16 cellular contexts compared by ENCODE assay signal in genomic region chr1:197465528-197466205, GRCh38.
"Had no signal": no experiment of that assay in that cellular context is flagged by ENCODE, and none has a peak within 500 bp of the region (broad histone marks: within the 10 kb centered on the region; RNA-seq: fewer than 3 reads in every experiment).

No MANE protein-coding gene starts in this region.

- H3K4me1 ChIP-seq: upper lobe of right lung had no signal

- FAIRE-seq: astrocyte, endometrium, keratinocyte had no signal

- ATAC-seq: activated CD8-positive, alpha-beta memory T cell treated with anti-CD3 and anti-CD28 coated beads, Interleukin-2, amount 10 ng/mL, durations not matched to agents 7 days and 5 days; left lung; naive thymus-derived CD8-positive, alpha-beta T cell; stimulated activated effector memory CD8-positive, alpha-beta T cell treated with anti-CD3 and anti-CD28 coated beads, Interleukin-12 subunit alpha, Interleukin-12 subunit beta, amount 100 ng/mL, for 72 hours; upper lobe of right lung had no signal

- H3K4me2 ChIP-seq: hepatocyte had no signal

- H3K27me3 Mint-ChIP-seq: activated CD4-positive, alpha-beta memory T cell treated with anti-CD3 and anti-CD28 coated beads for 36 hours; activated naive CD4-positive, alpha-beta T cell treated with anti-CD3 and anti-CD28 coated beads, Interleukin-2, amount 10 ng/mL, durations not matched to agents 7 days and 5 days; activated T-cell treated with anti-CD3 and anti-CD28 coated beads, Interleukin-2, amount 50 U/mL, for 24 hours had no signal

- H3K79me2 ChIP-seq: hepatocyte had no signal

- H3K4me3 Mint-ChIP-seq: activated CD4-positive, alpha-beta memory T cell treated with anti-CD3 and anti-CD28 coated beads for 36 hours; activated CD8-positive, alpha-beta memory T cell treated with anti-CD3 and anti-CD28 coated beads, Interleukin-2, amount 10 ng/mL, durations not matched to agents 7 days and 5 days; activated naive CD4-positive, alpha-beta T cell treated with anti-CD3 and anti-CD28 coated beads, Interleukin-2, amount 10 ng/mL, durations not matched to agents 7 days and 5 days; activated T-cell treated with anti-CD3 and anti-CD28 coated beads, Interleukin-2, amount 50 U/mL, for 24 hours; naive thymus-derived CD8-positive, alpha-beta T cell; stimulated activated effector memory CD8-positive, alpha-beta T cell treated with anti-CD3 and anti-CD28 coated beads, Interleukin-12 subunit alpha, Interleukin-12 subunit beta, amount 100 ng/mL, for 72 hours had no signal

- H3K9me3 ChIP-seq: left lung, thoracic aorta, upper lobe of right lung had no signal

- H3K4me3 ChIP-seq: hepatocyte, left lung, thoracic aorta, upper lobe of right lung had no signal

- H3K27ac Mint-ChIP-seq: activated CD4-positive, alpha-beta memory T cell treated with anti-CD3 and anti-CD28 coated beads for 36 hours; activated CD8-positive, alpha-beta memory T cell treated with anti-CD3 and anti-CD28 coated beads, Interleukin-2, amount 10 ng/mL, durations not matched to agents 7 days and 5 days; activated naive CD4-positive, alpha-beta T cell treated with anti-CD3 and anti-CD28 coated beads, Interleukin-2, amount 10 ng/mL, durations not matched to agents 7 days and 5 days; activated T-cell treated with anti-CD3 and anti-CD28 coated beads, Interleukin-2, amount 50 U/mL, for 24 hours; naive thymus-derived CD8-positive, alpha-beta T cell; stimulated activated effector memory CD8-positive, alpha-beta T cell treated with anti-CD3 and anti-CD28 coated beads, Interleukin-12 subunit alpha, Interleukin-12 subunit beta, amount 100 ng/mL, for 72 hours had no signal

- H3K9me3 Mint-ChIP-seq: activated CD4-positive, alpha-beta memory T cell treated with anti-CD3 and anti-CD28 coated beads for 36 hours; activated naive CD4-positive, alpha-beta T cell treated with anti-CD3 and anti-CD28 coated beads, Interleukin-2, amount 10 ng/mL, durations not matched to agents 7 days and 5 days; activated T-cell treated with anti-CD3 and anti-CD28 coated beads, Interleukin-2, amount 50 U/mL, for 24 hours; naive thymus-derived CD8-positive, alpha-beta T cell; stimulated activated effector memory CD8-positive, alpha-beta T cell treated with anti-CD3 and anti-CD28 coated beads, Interleukin-12 subunit alpha, Interleukin-12 subunit beta, amount 100 ng/mL, for 72 hours had no signal

- H3K36me3 Mint-ChIP-seq: activated CD4-positive, alpha-beta memory T cell treated with anti-CD3 and anti-CD28 coated beads for 36 hours; activated CD8-positive, alpha-beta memory T cell treated with anti-CD3 and anti-CD28 coated beads, Interleukin-2, amount 10 ng/mL, durations not matched to agents 7 days and 5 days; activated naive CD4-positive, alpha-beta T cell treated with anti-CD3 and anti-CD28 coated beads, Interleukin-2, amount 10 ng/mL, durations not matched to agents 7 days and 5 days; naive thymus-derived CD8-positive, alpha-beta T cell; stimulated activated effector memory CD8-positive, alpha-beta T cell treated with anti-CD3 and anti-CD28 coated beads, Interleukin-12 subunit alpha, Interleukin-12 subunit beta, amount 100 ng/mL, for 72 hours had no signal

- H3K27ac ChIP-seq: hepatocyte, left lung, upper lobe of right lung had no signal

- DNase-seq: activated CD4-positive, alpha-beta memory T cell treated with anti-CD3 and anti-CD28 coated beads for 36 hours; activated CD4-positive, alpha-beta T cell treated with anti-CD3 and anti-CD28 coated beads for 1 hour; activated CD8-positive, alpha-beta memory T cell treated with anti-CD3 and anti-CD28 coated beads, Interleukin-2, amount 10 ng/mL, durations not matched to agents 7 days and 5 days; activated naive CD4-positive, alpha-beta T cell treated with anti-CD3 and anti-CD28 coated beads, Interleukin-2, amount 10 ng/mL, durations not matched to agents 7 days and 5 days; activated T-cell treated with anti-CD3 and anti-CD28 coated beads, Interleukin-2, amount 50 U/mL, for 24 hours; left lung; mammary epithelial cell; naive thymus-derived CD8-positive, alpha-beta T cell; stimulated activated CD4-positive, alpha-beta T cell treated with anti-CD3 and anti-CD28 coated beads, Interleukin-1b, Interleukin-23, amount 100 ng/mL, for 48 hours; upper lobe of right lung had no signal

- H2AFZ ChIP-seq: hepatocyte had no signal

- H3K36me3 ChIP-seq: left lung, thoracic aorta, upper lobe of right lung had no signal

- H3K4me1 Mint-ChIP-seq: activated CD8-positive, alpha-beta memory T cell treated with anti-CD3 and anti-CD28 coated beads, Interleukin-2, amount 10 ng/mL, durations not matched to agents 7 days and 5 days; activated naive CD4-positive, alpha-beta T cell treated with anti-CD3 and anti-CD28 coated beads, Interleukin-2, amount 10 ng/mL, durations not matched to agents 7 days and 5 days; stimulated activated effector memory CD8-positive, alpha-beta T cell treated with anti-CD3 and anti-CD28 coated beads, Interleukin-12 subunit alpha, Interleukin-12 subunit beta, amount 100 ng/mL, for 72 hours had no signal

- H3K27me3 ChIP-seq: hepatocyte, left lung, upper lobe of right lung had no signal
